ENCODE assay signal across 13 cellular contexts in the genomic region with DNA sequence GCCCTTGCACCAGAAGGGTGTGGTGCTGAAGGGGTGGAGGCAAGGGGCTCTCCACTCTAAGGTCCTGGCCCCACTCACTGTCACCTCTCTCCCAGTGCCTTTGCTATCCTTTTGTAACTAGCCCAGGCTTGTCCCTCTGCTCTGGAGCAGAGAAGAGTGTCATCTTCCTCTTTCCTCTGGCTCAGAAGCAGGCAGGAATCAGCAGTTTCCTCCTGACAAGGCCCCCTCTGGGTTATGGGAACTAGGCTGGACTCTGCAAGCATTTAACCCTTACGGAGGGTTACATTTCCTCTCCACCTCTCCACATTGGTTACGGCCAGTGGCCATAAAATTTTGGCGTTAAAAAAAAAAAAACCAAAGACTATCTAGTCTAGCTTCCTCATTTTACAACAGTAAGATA. TPM values are rescaled to one million over a fixed set of nuclear protein-coding genes. Genes with fewer than 3 reads are reported as not detected.
DNase-seq lines count a peak whose midpoint lies in the region; ATAC-seq and TF ChIP-seq lines count a peak whose summit lies in the region.
"Had no signal": no experiment of that assay in that cellular context is flagged by ENCODE, and none has a peak within 500 bp of the region (broad histone marks: within the 10 kb centered on the region; RNA-seq: fewer than 3 reads in every experiment).

No MANE protein-coding gene starts in this region.

- H3K9ac ChIP-seq in adipocyte (ENCODE audit: low read length): peak overlapping the region; percentile 16

- H3K27ac ChIP-seq in left ventricle myocardium inferior (replicated peaks) (peak overlapping the region; percentile 83), spleen (peak overlapping the region in 5 of 8 donors; percentile 37 to 55 (median 46))

- intact Hi-C loops in left ventricle myocardium inferior (cut with micrococcal nuclease) (no loop called here), spleen (cut with DNase I; ENCODE audit: low total_unique reads) (no loop called here)

- H3K36me3 ChIP-seq in adipocyte (ENCODE audit: control insufficient read depth, insufficient read depth, low read length, severe bottlenecking) (peaks cover 4% of the 10 kb centered on the region), left ventricle myocardium inferior (peaks cover 41% of the 10 kb centered on the region), spleen (peaks cover 0 to 18% (median 5%) of the 10 kb centered on the region in 6 donors)

- no peak for TF ChIP-seq POLR2A in spleen (IDR thresholded peaks at IDR 0.05)

- DNase-seq in NOMO-1 treated with dmso at 0.1 percent for 144 hours (lab: John Stamatoyannopoulos, UW; ENCODE audit: unreplicated experiment) (peak; percentile 88), adipocyte (ENCODE audit: low read depth) (no peak), left ventricle myocardium inferior (no peak), spleen (no peak), cerebellum (ENCODE audit: low spot score) (no peak)
- DNase-seq: CD8-positive, alpha-beta memory T cell; immature natural killer cell; naive thymus-derived CD4-positive, alpha-beta T cell; NCI-H1417; NCI-H510A treated with DMSO at 0.1 percent for 48 hours had no signal

- H3K27me3 ChIP-seq in adipocyte (replicated peaks; ENCODE audit: control insufficient read depth, insufficient read depth, low read length): no peaks in the 10 kb centered on the region
- no peaks in the 10 kb centered on the region for H3K27me3 ChIP-seq in left ventricle myocardium inferior (ENCODE audit: low read depth)
- H3K27me3 ChIP-seq in spleen (replicated peaks in 1 of 7): no peaks in the 10 kb centered on the region

- H3K9me3 ChIP-seq in adipocyte (ENCODE audit: control insufficient read depth, low read length) (no peaks in the 10 kb centered on the region), left ventricle myocardium inferior (replicated peaks) (no peaks in the 10 kb centered on the region), spleen (no peaks in the 10 kb centered on the region)

- WGBS in spleen, 5 donors: 11 to 26% (median 18%) methylated on average over 3 of the region's 3 CpGs

- no peak for ATAC-seq in GM21786 (IDR thresholded peaks at IDR 0.05; ENCODE audit: unreplicated experiment)
- no peak for ATAC-seq in GM18907 (IDR thresholded peaks at IDR 0.05; ENCODE audit: unreplicated experiment)
- ATAC-seq: HCT116; naive thymus-derived CD4-positive, alpha-beta T cell had no signal

- H3K4me3 ChIP-seq in adipocyte (ENCODE audit: low read length) (no peak overlapping the region), left ventricle myocardium inferior (no peak overlapping the region), spleen (no peak overlapping the region)

- no peak for TF ChIP-seq CTCF in left ventricle myocardium inferior (IDR thresholded peaks at IDR 0.05; ENCODE audit: borderline replicate concordance)
- TF ChIP-seq CTCF in spleen (IDR thresholded peaks at IDR 0.05 in 8 of 11, conservative IDR thresholded peaks at IDR 0.05 in 3 of 11): no peak

- H3K4me1 ChIP-seq in adipocyte (ENCODE audit: control insufficient read depth, insufficient read depth, low read length) (peaks cover 20% of the 10 kb centered on the region), left ventricle myocardium inferior (peaks cover 89% of the 10 kb centered on the region), spleen (peaks cover 6 to 36% (median 18%) of the 10 kb centered on the region in 6 donors)

RNA-seq across cellular contexts. Expression of a gene that starts 30.4 kb away (rescaled TPM):
- total RNA-seq in left ventricle myocardium inferior: 29.1 TPM
- 10 to 100 TPM in 3 of 7 donors, 1 to 10 TPM in 4; 6.7 to 16.9 (median 8.2) TPM for total RNA-seq in spleen
- polyA plus RNA-seq in spleen: 1 to 10 TPM in 2 of 3 donors, under 1 TPM in 1; 0.93 to 2.1 (median 1.3) TPM
- 45.1 TPM for total RNA-seq in cerebellum
- polyA plus RNA-seq: naive thymus-derived CD4-positive, alpha-beta T cell had no signal
